9 cellular contexts compared by ENCODE assay signal in the genomic region with DNA sequence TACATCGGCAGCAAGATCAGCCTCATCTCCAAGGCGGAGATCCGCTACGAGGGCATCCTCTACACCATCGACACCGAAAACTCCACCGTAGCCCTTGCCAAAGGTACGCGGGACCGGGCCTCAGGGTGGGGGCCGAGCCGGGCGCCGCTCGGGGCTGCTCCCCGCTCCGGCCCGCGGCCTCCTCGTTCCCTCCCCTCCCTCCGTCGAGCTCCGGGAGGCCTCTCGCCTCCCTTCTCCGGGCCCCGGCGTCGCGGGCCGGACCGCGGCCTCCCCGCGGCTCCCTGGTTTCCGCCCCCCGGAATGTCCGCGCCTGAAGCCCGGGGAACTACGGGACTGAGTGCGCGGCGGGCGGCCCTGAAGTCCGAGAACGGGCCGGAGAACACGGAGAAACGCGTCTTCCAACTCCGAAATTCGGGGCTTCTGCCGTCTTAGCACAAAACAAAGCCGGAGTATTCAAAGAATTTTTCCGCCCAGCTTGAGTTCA. TPM values are rescaled to one million over a fixed set of nuclear protein-coding genes. Genes with fewer than 3 reads are reported as not detected.
DNase-seq lines count a peak whose midpoint lies in the region; ATAC-seq, FAIRE-seq and TF ChIP-seq lines count a peak whose summit lies in the region.
"Had no signal": no experiment of that assay in that cellular context is flagged by ENCODE, and none has a peak within 500 bp of the region (broad histone marks: within the 10 kb centered on the region; RNA-seq: fewer than 3 reads in every experiment).

No MANE protein-coding gene starts in this region.

- H3K4me2 ChIP-seq in mammary epithelial cell (ENCODE audit: insufficient read depth, low read depth, low read length), result peak overlapping the region; percentile 83
- H3K4me2 ChIP-seq in HepG2 (ENCODE audit: low read depth, low read length), result peak overlapping the region; percentile 78

- TF ChIP-seq CTCF in HEK293 (tag by site-specific recombination; IDR thresholded peaks at IDR 0.05) (peak; percentile 23), NB4 (IDR thresholded peaks at IDR 0.05; ENCODE audit: low read depth, low read length) (no peak), mammary epithelial cell (conservative IDR thresholded peaks at IDR 0.05 in 1 of 2, IDR thresholded peaks at IDR 0.05 in 1 of 2; ENCODE audit: extremely low read depth in 1 of 2, insufficient read depth in 1 of 2, low read depth in 1 of 2, low read length in 2 of 2) (no peak), HepG2 (CRISPR knock-in tag; IDR thresholded peaks at IDR 0.05) (no peak)

- WGBS in mammary epithelial cell (ENCODE audit: low coverage, missing lambda C conversion rate), result 0% methylated on average over 3 of the region's 55 CpGs
- WGBS in HepG2 (ENCODE audit: low lambda C conversion rate), result 7% methylated on average over 3 of the region's 55 CpGs

- H3K9me3 ChIP-seq in HEK293 (ENCODE audit: control insufficient read depth, insufficient read depth, low read depth, low read length) (no peaks in the 10 kb centered on the region), mammary epithelial cell (replicated peaks; ENCODE audit: insufficient read depth, low read length) (no peaks in the 10 kb centered on the region), HepG2 (ENCODE audit: low read length) (no peaks in the 10 kb centered on the region)

- no peaks in the 10 kb centered on the region for H3K27me3 Mint-ChIP-seq in stimulated activated naive CD8-positive, alpha-beta T cell treated with anti-CD3 and anti-CD28 coated beads, Interleukin-15, Interleukin-2, amounts not matched to agents 100 ng/mL and 50 ng/mL, for 24 hours

- peak; percentile 54 for DNase-seq in NCI-H2107 treated with DMSO at 0.1 percent for 48 hours (lab: John Stamatoyannopoulos, UW; ENCODE audit: unreplicated experiment)
- DNase-seq in NCI-H2107 (lab: John Stamatoyannopoulos, UW), result no peak
- no peak for DNase-seq in NB4 (ENCODE audit: low read depth)
- no peak for DNase-seq in mammary epithelial cell
- no peak for DNase-seq in HepG2 (ENCODE audit: low spot score)
- DNase-seq in superior temporal gyrus (ENCODE audit: extremely low spot score), result no peak

- peaks cover 58% of the 10 kb centered on the region for H3K79me2 ChIP-seq in mammary epithelial cell (ENCODE audit: insufficient read depth, low read length)
- H3K79me2 ChIP-seq in HepG2 (ENCODE audit: insufficient read depth, low read length), result peaks cover 63% of the 10 kb centered on the region

- H4K20me1 ChIP-seq in mammary epithelial cell (ENCODE audit: insufficient read depth, low read length) (no peaks in the 10 kb centered on the region), HepG2 (ENCODE audit: insufficient read depth, low read length) (peaks cover 38% of the 10 kb centered on the region)

- POLR2A ChIA-PET in HEK293 (lab: Yijun Ruan, JAX) (interaction anchor here (0.5 to 2.9 kb wide), 10 partner anchors 9 to 308 kb away, joined by 3 to 21 read pairs (median 4); no protein-coding TSS in a partner anchor), HepG2 (lab: Yijun Ruan, JAX) (interaction anchor here (1.3 to 1.7 kb wide), 4 partner anchors 10 to 186 kb away, joined by 3 to 8 read pairs (median 5); no protein-coding TSS in a partner anchor)

- H3K27ac Mint-ChIP-seq in stimulated activated naive CD8-positive, alpha-beta T cell treated with anti-CD3 and anti-CD28 coated beads, Interleukin-15, Interleukin-2, amounts not matched to agents 100 ng/mL and 50 ng/mL, for 24 hours, result peak overlapping the region; percentile 98

- in situ Hi-C loops in mammary epithelial cell (cut with MboI; ENCODE audit: low sequenced_read_pairs in 2 of 2), result no loop called here
- in situ Hi-C loops in HepG2 (cut with HindIII; ENCODE audit: extremely low pct_ligation_motif_present, low pct_unique_long_range_greater_than_20kb), result no loop called here

- peak overlapping the region; percentile 95 for H3K4me3 Mint-ChIP-seq in stimulated activated naive CD8-positive, alpha-beta T cell treated with anti-CD3 and anti-CD28 coated beads, Interleukin-15, Interleukin-2, amounts not matched to agents 100 ng/mL and 50 ng/mL, for 24 hours

- H3K27me3 ChIP-seq in mammary epithelial cell (ENCODE audit: insufficient read depth, low read length) (no peaks in the 10 kb centered on the region), HepG2 (ENCODE audit: control insufficient read depth in 1 of 2, insufficient read depth in 2 of 2, low read length in 2 of 2) (no peaks in the 10 kb centered on the region; a peak in 1 of 5 replicates)

- peak overlapping the region; percentile 84 for H3K9ac ChIP-seq in mammary epithelial cell (ENCODE audit: insufficient read depth, low read length)
- H3K9ac ChIP-seq in HepG2 (ENCODE audit: insufficient read depth, low read depth, low read length), result peak overlapping the region; percentile 100

- TF ChIP-seq RAD21 in HepG2 (CRISPR knock-in tag; IDR thresholded peaks at IDR 0.05), result no peak

- peak overlapping the region; percentile 98 for H2AFZ ChIP-seq in mammary epithelial cell (ENCODE audit: low read depth, low read length)
- no peak overlapping the region for H2AFZ ChIP-seq in HepG2 (ENCODE audit: low read length)

- H3K4me1 Mint-ChIP-seq in stimulated activated naive CD8-positive, alpha-beta T cell treated with anti-CD3 and anti-CD28 coated beads, Interleukin-15, Interleukin-2, amounts not matched to agents 100 ng/mL and 50 ng/mL, for 24 hours (ENCODE audit: low read depth), result peaks cover 55% of the 10 kb centered on the region

- H3K36me3 ChIP-seq in HEK293 (ENCODE audit: control insufficient read depth in 2 of 2, insufficient read depth in 1 of 2, low read length in 2 of 2) (peaks cover 5 to 24% of the 10 kb centered on the region in 2 experiments), mammary epithelial cell (ENCODE audit: insufficient read depth, low read length) (no peaks in the 10 kb centered on the region), HepG2 (replicated peaks in 1 of 2; ENCODE audit: control insufficient read depth in 1 of 2, insufficient read depth in 2 of 2, low read length in 2 of 2) (peaks cover 1 to 11% of the 10 kb centered on the region in 2 experiments; a peak in 2 of 5 replicates)

- BruUV-seq in mammary epithelial cell (replicated peaks; lab: Mats Ljungman, UMichigan) (no TSS peak), HepG2 (replicated peaks; lab: Mats Ljungman, UMichigan) (TSS peak; percentile 81)

- intact Hi-C loops in mammary epithelial cell (cut with micrococcal nuclease) (loop anchor here (1.0 to 2.0 kb wide), 2 partner anchors 48 to 174 kb away; no protein-coding TSS in a partner anchor), HepG2 (cut with micrococcal nuclease; ENCODE audit: unreplicated experiment) (no loop called here)

- TF ChIP-seq POLR2A in NB4 (IDR thresholded peaks at IDR 0.05; ENCODE audit: extremely low read depth, insufficient read length) (no peak), HepG2 (IDR thresholded peaks at IDR 0.05; ENCODE audit: insufficient read depth in 1 of 2, low read depth in 2 of 2, low read length in 2 of 2) (no peak)

- FAIRE-seq in HepG2 (lab: Jason Lieb, UNC), result no peak
- FAIRE-seq: endometrium had no signal

- dilution Hi-C loops in mammary epithelial cell (cut with HindIII; ENCODE audit: low sequenced_read_pairs), result no loop called here

- H3K4me3 ChIP-seq in HEK293 (ENCODE audit: low read depth, low read length) (peak overlapping the region; percentile 85), NB4 (ENCODE audit: low read depth, low read length) (peak overlapping the region; percentile 92), mammary epithelial cell (replicated peaks in 1 of 3; ENCODE audit: insufficient read depth in 1 of 3, low read depth in 2 of 3, low read length in 3 of 3) (peak overlapping the region; percentile 93 to 96 (median 95)), HepG2 (replicated peaks in 1 of 3; ENCODE audit: insufficient read depth in 1 of 3, low read depth in 2 of 3, low read length in 3 of 3) (peak overlapping the region; percentile 87 to 100 (median 98))

- peaks cover 43% of the 10 kb centered on the region for H3K4me1 ChIP-seq in HEK293 (ENCODE audit: control insufficient read depth, insufficient read depth, low read length)
- H3K4me1 ChIP-seq in mammary epithelial cell (ENCODE audit: insufficient read depth, low read length), result peaks cover 19% of the 10 kb centered on the region
- H3K4me1 ChIP-seq in HepG2 (ENCODE audit: insufficient read depth, low read length), result peaks cover 60% of the 10 kb centered on the region

- H3K27ac ChIP-seq in HEK293 (ENCODE audit: extremely low read depth, low read depth, low read length) (peak overlapping the region; percentile 100), mammary epithelial cell (ENCODE audit: insufficient read depth, low read depth, low read length) (peak overlapping the region; percentile 89), HepG2 (ENCODE audit: extremely low read length, insufficient read depth, low read length) (peak overlapping the region; percentile 97)

- H3K9me3 Mint-ChIP-seq in stimulated activated naive CD8-positive, alpha-beta T cell treated with anti-CD3 and anti-CD28 coated beads, Interleukin-15, Interleukin-2, amounts not matched to agents 100 ng/mL and 50 ng/mL, for 24 hours, result no peaks in the 10 kb centered on the region

- CTCF ChIA-PET in HEK293 (lab: Yijun Ruan, JAX), result interaction anchor here (0.7 to 7.9 kb wide), 10 partner anchors 10 to 395 kb away, joined by 3 to 64 read pairs (median 4); no protein-coding TSS in a partner anchor
- CTCF ChIA-PET in mammary epithelial cell (lab: Charles Lee; ENCODE audit: low non-redundant PET), result no interaction called here
- CTCF ChIA-PET in HepG2 (lab: Yijun Ruan, JAX; ENCODE audit: low intra/inter-chr PET ratio, low total read pairs), result no interaction called here

- peak; percentile 21 for ATAC-seq in HepG2

- TF ChIP-seq EP300 in HepG2 (IDR thresholded peaks at IDR 0.05; ENCODE audit: low read depth in 2 of 2, low read length in 2 of 2) (no peak), HepG2 (CRISPR knock-in tag; IDR thresholded peaks at IDR 0.05; ENCODE audit: borderline replicate concordance) (no peak)

- peaks cover 21% of the 10 kb centered on the region for H3K36me3 Mint-ChIP-seq in stimulated activated naive CD8-positive, alpha-beta T cell treated with anti-CD3 and anti-CD28 coated beads, Interleukin-15, Interleukin-2, amounts not matched to agents 100 ng/mL and 50 ng/mL, for 24 hours (ENCODE audit: low read depth)

RNA-seq across cellular contexts. Expression of a gene that starts 0.4 kb away (rescaled TPM):
- total RNA-seq in mammary epithelial cell, result 10 to 100 TPM; 57.3 to 83.4 TPM
- polyA plus RNA-seq in mammary epithelial cell, result 63.4 TPM
- 155 TPM for polyA minus RNA-seq in mammary epithelial cell
- 83.6 and 109 TPM in 2 replicates for total RNA-seq in HepG2 (2016; rRNA removed; fragmentation: Illumina TruSeq; extraction: Trizol)
- 79.6 and 86.8 TPM in 2 replicates for total RNA-seq in HepG2 (2016; cell fraction: cytosol; rRNA removed; fragmentation: Illumina TruSeq; extraction: Trizol; ENCODE audit: low read depth)
- 89.2 and 94.7 TPM in 2 replicates for total RNA-seq in HepG2 (2016; cell fraction: insoluble cytoplasmic fraction; rRNA removed; fragmentation: Illumina TruSeq; extraction: Trizol)
- total RNA-seq in HepG2 (2016; cell fraction: membrane; rRNA removed; fragmentation: Illumina TruSeq; extraction: Trizol), result 169 and 188 TPM in 2 replicates
- total RNA-seq in HepG2 (2016; cell fraction: nucleus; rRNA removed; fragmentation: Illumina TruSeq; extraction: Trizol), result 40.2 and 49.9 TPM in 2 replicates
- 62.4 and 77.0 TPM in 2 replicates for polyA plus RNA-seq in HepG2 (2011; rRNA removed)
- 52.2 and 64.2 TPM in 2 replicates for polyA plus RNA-seq in HepG2 (2011; cell fraction: cytosol; rRNA removed)
- 37.8 and 45.4 TPM in 2 replicates for polyA plus RNA-seq in HepG2 (2011; cell fraction: nucleus; rRNA removed)
- 77.5 and 77.9 TPM in 2 replicates for polyA plus RNA-seq in HepG2 (2012)
- 124 and 135 TPM in 2 replicates for polyA plus RNA-seq in HepG2 (2016; cell fraction: cytosol; fragmentation: Illumina TruSeq; extraction: Trizol; ENCODE audit: low read depth)
- 149 and 181 TPM in 2 replicates for polyA plus RNA-seq in HepG2 (2016; cell fraction: insoluble cytoplasmic fraction; fragmentation: Illumina TruSeq; extraction: Trizol; ENCODE audit: low read depth)
- polyA plus RNA-seq in HepG2 (2016; cell fraction: membrane; fragmentation: Illumina TruSeq; extraction: Trizol; ENCODE audit: low read depth), result 172 and 199 TPM in 2 replicates
- 67.0 and 73.1 TPM in 2 replicates for polyA plus RNA-seq in HepG2 (2016; cell fraction: nucleus; fragmentation: Illumina TruSeq; extraction: Trizol; ENCODE audit: insufficient read depth, low read depth)
- 166 and 255 TPM in 2 replicates for polyA minus RNA-seq in HepG2 (2011; rRNA and poly(A)+ RNA removed; ENCODE audit: low replicate concordance)
- polyA minus RNA-seq in HepG2 (2011; cell fraction: cytosol; rRNA and poly(A)+ RNA removed), result 61.4 and 69.0 TPM in 2 replicates
- 87.8 and 114 TPM in 2 replicates for polyA minus RNA-seq in HepG2 (2011; cell fraction: nucleus; rRNA and poly(A)+ RNA removed)
